In genomic region chr12:38142974-38143373, GRCh38 we compare ENCODE assay signal across 1 cellular context.
TF ChIP-seq lines count a peak whose summit lies in the region.

No MANE protein-coding gene starts in this region.

TF ChIP-seq in H1, 55 proteins besides CTCF, POLR2A, EP300 and RAD21:
- no peak for TF ChIP-seq HDAC2 (IDR thresholded peaks at IDR 0.05; ENCODE audit: borderline replicate concordance in 1 of 2, low read depth in 2 of 2, low read length in 2 of 2)
- TF ChIP-seq RBBP5 (IDR thresholded peaks at IDR 0.05; ENCODE audit: borderline replicate concordance, low read depth, low read length) = no peak
- no peak for TF ChIP-seq CHD2 (IDR thresholded peaks at IDR 0.05; ENCODE audit: low read length)
- no peak for TF ChIP-seq SUZ12 (IDR thresholded peaks at IDR 0.05; ENCODE audit: low read length)
- TF ChIP-seq CHD7 (IDR thresholded peaks at IDR 0.05; ENCODE audit: insufficient replicate concordance, low read length) = no peak
- no peak for TF ChIP-seq ATF2 (IDR thresholded peaks at IDR 0.05; ENCODE audit: low read length)
- TF ChIP-seq SP1 (IDR thresholded peaks at IDR 0.05; ENCODE audit: low read depth, low read length) = no peak
- TF ChIP-seq CBX8 (IDR thresholded peaks at IDR 0.05; ENCODE audit: borderline replicate concordance, low read depth, low read length) = no peak
- TF ChIP-seq EZH2 (IDR thresholded peaks at IDR 0.05; ENCODE audit: low read depth, low read length, severe bottlenecking) = no peak
- no peak for TF ChIP-seq JUN (IDR thresholded peaks at IDR 0.05; ENCODE audit: low read depth, low read length)
- TF ChIP-seq YY1 (IDR thresholded peaks at IDR 0.05; ENCODE audit: low read depth, low read length) = no peak
